Comparison of ENCODE assay signal across 21 cellular contexts in the genomic region with DNA sequence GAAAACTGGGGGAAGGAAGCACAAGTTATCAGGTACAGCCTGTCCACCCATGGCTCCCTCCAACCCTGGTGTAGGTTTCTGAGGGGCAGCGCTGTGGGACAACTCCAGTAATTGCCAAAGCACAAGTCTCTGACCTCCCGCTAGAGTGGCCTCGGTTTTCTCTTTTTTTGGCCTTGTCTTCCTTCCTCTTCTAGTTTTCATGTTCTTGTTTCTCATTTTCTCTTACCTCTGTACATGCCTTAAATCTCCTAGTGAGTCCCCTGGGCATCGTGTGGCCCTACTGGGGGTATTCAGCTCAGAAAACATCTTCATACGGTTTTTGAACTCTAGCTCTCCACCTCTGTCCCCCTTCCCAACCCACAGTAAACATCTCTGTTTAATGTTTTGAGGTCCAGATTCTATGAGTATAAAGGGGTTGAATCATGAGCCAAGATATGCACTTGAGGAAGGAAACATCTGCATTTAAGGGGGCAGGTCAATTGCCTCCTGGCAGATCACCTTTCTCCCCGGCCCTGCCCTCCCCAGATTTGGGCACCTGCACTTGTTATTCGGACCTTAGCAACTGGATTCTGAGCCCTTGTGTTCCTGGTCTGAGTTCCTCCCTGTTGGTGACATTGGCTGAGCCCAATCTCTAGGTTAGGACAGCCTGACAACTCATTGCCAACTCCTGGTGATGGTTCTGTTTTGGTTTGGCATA. TPM values are rescaled to one million over a fixed set of nuclear protein-coding genes. Genes with fewer than 3 reads are reported as not detected.
DNase-seq lines count a peak whose midpoint lies in the region; ATAC-seq and TF ChIP-seq lines count a peak whose summit lies in the region.
"Had no signal": no experiment of that assay in that cellular context is flagged by ENCODE, and none has a peak within 500 bp of the region (broad histone marks: within the 10 kb centered on the region; RNA-seq: fewer than 3 reads in every experiment).

No MANE protein-coding gene starts in this region.

- no peak overlapping the region for H3K9ac ChIP-seq in subcutaneous abdominal adipose tissue (ENCODE audit: low read length in 5 of 5)
- H3K9ac ChIP-seq: GM23248 had no signal

- TF ChIP-seq EP300 in esophagus muscularis mucosa (IDR thresholded peaks at IDR 0.05): no peak

- TF ChIP-seq CTCF in esophagus muscularis mucosa (IDR thresholded peaks at IDR 0.05): no peak
- no peak for TF ChIP-seq CTCF in lower lobe of right lung (IDR thresholded peaks at IDR 0.05)

- no peak overlapping the region for H3K4me3 ChIP-seq in esophagus muscularis mucosa
- no peak overlapping the region for H3K4me3 ChIP-seq in subcutaneous abdominal adipose tissue (ENCODE audit: low read depth in 1 of 5, low read length in 5 of 5)
- no peak overlapping the region for H3K4me3 ChIP-seq in lower lobe of right lung
- H3K4me3 ChIP-seq: GM23248, left ventricle myocardium inferior had no signal

- peak overlapping the region in 3 of 4 donors; percentile 46 to 63 (median 52) for H3K27ac ChIP-seq in esophagus muscularis mucosa (replicated peaks in 1 of 4)
- H3K27ac ChIP-seq in subcutaneous abdominal adipose tissue (ENCODE audit: low read depth, low read length): peak overlapping the region; percentile 33
- H3K27ac ChIP-seq in lower lobe of right lung: no peak overlapping the region
- H3K27ac ChIP-seq: C4-2B, GM23248 had no signal

- ATAC-seq in GM21390 (IDR thresholded peaks at IDR 0.05; ENCODE audit: unreplicated experiment) (peak; percentile 54), lower lobe of right lung (no peak)
- ATAC-seq: natural killer cell treated with Interleukin-12 subunit alpha and Interleukin-12 subunit beta and Interleukin-15 and Interleukin-18, amount 100 ng/mL, for 72 hours; Panc1 had no signal

- H3K27me3 ChIP-seq in esophagus muscularis mucosa (no peaks in the 10 kb centered on the region), subcutaneous abdominal adipose tissue (ENCODE audit: control insufficient read depth in 5 of 5, insufficient read depth in 4 of 5, low read length in 5 of 5) (no peaks in the 10 kb centered on the region), lower lobe of right lung (ENCODE audit: low read depth) (no peaks in the 10 kb centered on the region)

- intact Hi-C loops in esophagus muscularis mucosa (cut with DNase I): no loop called here
- intact Hi-C loops in lower lobe of right lung (cut with DNase I): no loop called here

- H3K36me3 ChIP-seq in esophagus muscularis mucosa (no peaks in the 10 kb centered on the region), subcutaneous abdominal adipose tissue (ENCODE audit: control insufficient read depth in 5 of 5, insufficient read depth in 5 of 5, low read length in 5 of 5) (no peaks in the 10 kb centered on the region), lower lobe of right lung (no peaks in the 10 kb centered on the region)
- H3K36me3 ChIP-seq: left ventricle myocardium inferior had no signal

- TF ChIP-seq POLR2A in esophagus muscularis mucosa (IDR thresholded peaks at IDR 0.05; ENCODE audit: low read depth): no peak

- no peaks in the 10 kb centered on the region for H3K9me3 ChIP-seq in esophagus muscularis mucosa
- no peaks in the 10 kb centered on the region for H3K9me3 ChIP-seq in subcutaneous abdominal adipose tissue (ENCODE audit: control insufficient read depth in 5 of 5, low read length in 5 of 5)
- no peaks in the 10 kb centered on the region for H3K9me3 ChIP-seq in lower lobe of right lung
- H3K9me3 ChIP-seq: left ventricle myocardium inferior had no signal

- WGBS in esophagus muscularis mucosa: 71% methylated on average over 7 of the region's 7 CpGs

- DNase-seq in NOMO-1 treated with dmso at 0.1 percent for 144 hours (lab: John Stamatoyannopoulos, UW; ENCODE audit: unreplicated experiment) (peak; percentile 19), esophagus muscularis mucosa (ENCODE audit: extremely low spot score) (no peak), lower lobe of right lung (no peak), SHP77 (lab: John Stamatoyannopoulos, UW) (no peak)
- DNase-seq in activated naive CD4-positive, alpha-beta T cell treated with anti-CD3 and anti-CD28 coated beads, Interleukin-2, amount 50 U/mL, for 16 hours: no peak
- DNase-seq: activated CD4-positive, alpha-beta T cell treated with anti-CD3 and anti-CD28 coated beads for 48 hours; activated naive CD4-positive, alpha-beta T cell; activated T-cell treated with anti-CD3 and anti-CD28 coated beads, Interleukin-2, amount 50 U/mL, for 48 hours; Calu3; DND-41; glutamatergic neuron; GM23248; left ventricle myocardium inferior; NCI-H1092; NCI-H1930 had no signal

- H3K4me1 ChIP-seq in esophagus muscularis mucosa (peaks cover 5 to 22% (median 18%) of the 10 kb centered on the region in 4 donors), subcutaneous abdominal adipose tissue (ENCODE audit: control insufficient read depth in 5 of 5, insufficient read depth in 5 of 5, low read length in 5 of 5) (peaks cover 5 to 25% (median 20%) of the 10 kb centered on the region in 5 donors), lower lobe of right lung (peaks cover 28% of the 10 kb centered on the region)

RNA-seq across cellular contexts. Expression of gene LMO2, which starts 8.4 kb away (rescaled TPM):
- 10 to 100 TPM; 13.3 to 20.2 (median 15.5) TPM for total RNA-seq in esophagus muscularis mucosa
- total RNA-seq in lower lobe of right lung: 56.4 TPM
- total RNA-seq: GM23248; natural killer cell treated with Interleukin-12 subunit alpha and Interleukin-12 subunit beta and Interleukin-15 and Interleukin-18, amount 100 ng/mL, for 72 hours; T-helper 2 cell treated with Interferon-gamma antibody and Interleukin-4, amounts not matched to agents 100 ng/mL and 5 ng/mL, for 36 hours had no signal
